ENCODE assay signal across 8 cellular contexts in genomic region chr4:70651864-70652506, GRCh38. TPM values are rescaled to one million over a fixed set of nuclear protein-coding genes. Genes with fewer than 3 reads are reported as not detected.
DNase-seq lines count a peak whose midpoint lies in the region; ATAC-seq and TF ChIP-seq lines count a peak whose summit lies in the region.

No MANE protein-coding gene starts in this region.

- no peak for DNase-seq in CD8-positive, alpha-beta T cell
- DNase-seq in NB4 (ENCODE audit: low read depth) (peak; percentile 45), iPS DF 19.7 (ENCODE audit: low read depth, low spot score) (peak; percentile 15), GDM1 (lab: John Stamatoyannopoulos, UW) (no peak)
- DNase-seq in activated CD8-positive, alpha-beta T cell treated with anti-CD3 and anti-CD28 coated beads, Interleukin-2, amount 10 ng/mL, durations not matched to agents 7 days and 5 days = no peak
- no peak for DNase-seq in stimulated activated naive B cell treated with anti-CD40 and anti-IgM and Interleukin-4, amounts not matched to agents 10 μg/mL and 1 μg/mL and 100 μg/mL, for 72 hours

- H3K4me3 Mint-ChIP-seq in CD8-positive, alpha-beta T cell = no peak overlapping the region
- H3K4me3 Mint-ChIP-seq in activated CD8-positive, alpha-beta T cell treated with anti-CD3 and anti-CD28 coated beads, Interleukin-2, amount 10 ng/mL, durations not matched to agents 7 days and 5 days = no peak overlapping the region
- no peak overlapping the region for H3K4me3 Mint-ChIP-seq in stimulated activated naive B cell treated with anti-CD40 and anti-IgM and Interleukin-4, amounts not matched to agents 10 μg/mL and 1 μg/mL and 100 μg/mL, for 72 hours

- H3K4me1 ChIP-seq in CD8-positive, alpha-beta T cell (ENCODE audit: insufficient read depth, low read length) = no peaks in the 10 kb centered on the region

- TF ChIP-seq CTCF in CD8-positive, alpha-beta T cell (IDR thresholded peaks at IDR 0.05) = peak; percentile 68
- TF ChIP-seq CTCF in NB4 (IDR thresholded peaks at IDR 0.05; ENCODE audit: low read depth, low read length) = no peak

- no peaks in the 10 kb centered on the region for H3K9me3 ChIP-seq in CD8-positive, alpha-beta T cell (ENCODE audit: low read length)

- H3K9me3 Mint-ChIP-seq in CD8-positive, alpha-beta T cell = no peaks in the 10 kb centered on the region
- no peaks in the 10 kb centered on the region for H3K9me3 Mint-ChIP-seq in activated CD8-positive, alpha-beta T cell treated with anti-CD3 and anti-CD28 coated beads, Interleukin-2, amount 10 ng/mL, durations not matched to agents 7 days and 5 days (ENCODE audit: insufficient read depth)
- no peaks in the 10 kb centered on the region for H3K9me3 Mint-ChIP-seq in stimulated activated naive B cell treated with anti-CD40 and anti-IgM and Interleukin-4, amounts not matched to agents 10 μg/mL and 1 μg/mL and 100 μg/mL, for 72 hours

- H3K27me3 ChIP-seq in CD8-positive, alpha-beta T cell (ENCODE audit: insufficient read depth, low read length) = no peaks in the 10 kb centered on the region

- intact Hi-C loops in CD8-positive, alpha-beta T cell (cut with DNase I, micrococcal nuclease) = loop anchor here (1.0 to 10.0 kb wide), 12 partner anchors 35 to 1060 kb away; partner anchors contain the start of gene UTP3 (in 1 of the 2)

- no peak overlapping the region for H3K27ac Mint-ChIP-seq in CD8-positive, alpha-beta T cell
- no peak overlapping the region for H3K27ac Mint-ChIP-seq in activated CD8-positive, alpha-beta T cell treated with anti-CD3 and anti-CD28 coated beads, Interleukin-2, amount 10 ng/mL, durations not matched to agents 7 days and 5 days
- H3K27ac Mint-ChIP-seq in stimulated activated naive B cell treated with anti-CD40 and anti-IgM and Interleukin-4, amounts not matched to agents 10 μg/mL and 1 μg/mL and 100 μg/mL, for 72 hours = no peak overlapping the region

- POLR2A ChIA-PET in CD8-positive, alpha-beta T cell (lab: Charles Lee) = no interaction called here
- POLR2A ChIA-PET in activated CD8-positive, alpha-beta T cell treated with anti-CD3 and anti-CD28 coated beads, Interleukin-2, amount 10 ng/mL, durations not matched to agents 7 days and 5 days (lab: Charles Lee) = no interaction called here

- no peak for ATAC-seq in CD8-positive, alpha-beta T cell
- ATAC-seq in GM19043 (IDR thresholded peaks at IDR 0.05; ENCODE audit: low read depth, unreplicated experiment) (peak; percentile 46), GM21515 (IDR thresholded peaks at IDR 0.05; ENCODE audit: unreplicated experiment) (no peak)
- ATAC-seq in activated CD8-positive, alpha-beta T cell treated with anti-CD3 and anti-CD28 coated beads, Interleukin-2, amount 10 ng/mL, durations not matched to agents 7 days and 5 days = peak; percentile 55
- peak; percentile 50 to 61 for ATAC-seq in stimulated activated naive B cell treated with anti-CD40 and anti-IgM and Interleukin-4, amounts not matched to agents 10 μg/mL and 1 μg/mL and 100 μg/mL, for 72 hours (replicated peaks)

- no peaks in the 10 kb centered on the region for H3K36me3 Mint-ChIP-seq in CD8-positive, alpha-beta T cell
- H3K36me3 Mint-ChIP-seq in activated CD8-positive, alpha-beta T cell treated with anti-CD3 and anti-CD28 coated beads, Interleukin-2, amount 10 ng/mL, durations not matched to agents 7 days and 5 days (ENCODE audit: low read depth) = no peaks in the 10 kb centered on the region
- peaks cover 0 to 2% of the 10 kb centered on the region in 2 donors for H3K36me3 Mint-ChIP-seq in stimulated activated naive B cell treated with anti-CD40 and anti-IgM and Interleukin-4, amounts not matched to agents 10 μg/mL and 1 μg/mL and 100 μg/mL, for 72 hours

- H3K4me3 ChIP-seq in CD8-positive, alpha-beta T cell (ENCODE audit: low read depth, low read length) = no peak overlapping the region
- H3K4me3 ChIP-seq in NB4 (ENCODE audit: low read depth, low read length) = no peak overlapping the region

- no peak overlapping the region for H3K27ac ChIP-seq in CD8-positive, alpha-beta T cell (ENCODE audit: low read depth, low read length)

- CTCF ChIA-PET in CD8-positive, alpha-beta T cell (lab: Charles Lee) = interaction anchor here (0.6 to 1.6 kb wide), 31 partner anchors 8 to 1064 kb away, joined by 3 to 19 read pairs (median 4); partner anchors contain the start of genes ENAM, RUFY3 and UTP3
- CTCF ChIA-PET in activated CD8-positive, alpha-beta T cell treated with anti-CD3 and anti-CD28 coated beads, Interleukin-2, amount 10 ng/mL, durations not matched to agents 7 days and 5 days (lab: Charles Lee) = interaction anchor here (0.6 to 2.0 kb wide), 50 partner anchors 8 to 1061 kb away, joined by 3 to 22 read pairs (median 4); partner anchors contain the start of genes ENAM, JCHAIN, MOB1B and RUFY3

- H3K36me3 ChIP-seq in CD8-positive, alpha-beta T cell (ENCODE audit: insufficient read depth, low read length) = no peaks in the 10 kb centered on the region

- no peak for TF ChIP-seq POLR2A in NB4 (IDR thresholded peaks at IDR 0.05; ENCODE audit: extremely low read depth, insufficient read length)

- H3K4me1 Mint-ChIP-seq in CD8-positive, alpha-beta T cell (ENCODE audit: low read depth) = peaks cover 6% of the 10 kb centered on the region
- peaks cover 8% of the 10 kb centered on the region for H3K4me1 Mint-ChIP-seq in activated CD8-positive, alpha-beta T cell treated with anti-CD3 and anti-CD28 coated beads, Interleukin-2, amount 10 ng/mL, durations not matched to agents 7 days and 5 days (ENCODE audit: low read depth)
- peaks cover 13 to 25% of the 10 kb centered on the region in 2 donors for H3K4me1 Mint-ChIP-seq in stimulated activated naive B cell treated with anti-CD40 and anti-IgM and Interleukin-4, amounts not matched to agents 10 μg/mL and 1 μg/mL and 100 μg/mL, for 72 hours

- H3K27me3 Mint-ChIP-seq in CD8-positive, alpha-beta T cell (ENCODE audit: low read depth) = no peaks in the 10 kb centered on the region
- H3K27me3 Mint-ChIP-seq in activated CD8-positive, alpha-beta T cell treated with anti-CD3 and anti-CD28 coated beads, Interleukin-2, amount 10 ng/mL, durations not matched to agents 7 days and 5 days (ENCODE audit: low read depth) = peaks cover 7% of the 10 kb centered on the region
- H3K27me3 Mint-ChIP-seq in stimulated activated naive B cell treated with anti-CD40 and anti-IgM and Interleukin-4, amounts not matched to agents 10 μg/mL and 1 μg/mL and 100 μg/mL, for 72 hours = no peaks in the 10 kb centered on the region

RNA-seq across cellular contexts. Expression of gene JCHAIN, which starts 14.3 kb away (rescaled TPM):
- total RNA-seq in CD8-positive, alpha-beta T cell = 1 to 10 TPM in 1 of 2 experiments, under 1 TPM in 1; 0.38 to 1.3 TPM
- not detected for total RNA-seq in activated CD8-positive, alpha-beta T cell treated with anti-CD3 and anti-CD28 coated beads, Interleukin-2, amount 10 ng/mL, durations not matched to agents 7 days and 5 days

RNA-seq across cellular contexts. Expression of gene ENAM, which starts 23.4 kb away (rescaled TPM):
- not detected for total RNA-seq in CD8-positive, alpha-beta T cell
- total RNA-seq in activated CD8-positive, alpha-beta T cell treated with anti-CD3 and anti-CD28 coated beads, Interleukin-2, amount 10 ng/mL, durations not matched to agents 7 days and 5 days = not detected

RNA-seq across cellular contexts. Expression of gene UTP3, which starts 36.3 kb away (rescaled TPM):
- total RNA-seq in CD8-positive, alpha-beta T cell = 10 to 100 TPM; 21.6 to 23.1 TPM
- 10 to 100 TPM; 38.7 to 39.2 TPM for total RNA-seq in activated CD8-positive, alpha-beta T cell treated with anti-CD3 and anti-CD28 coated beads, Interleukin-2, amount 10 ng/mL, durations not matched to agents 7 days and 5 days

RNA-seq across cellular contexts. Expression of gene AMBN, which starts 59.9 kb away (rescaled TPM):
- total RNA-seq in CD8-positive, alpha-beta T cell = not detected
- not detected for total RNA-seq in activated CD8-positive, alpha-beta T cell treated with anti-CD3 and anti-CD28 coated beads, Interleukin-2, amount 10 ng/mL, durations not matched to agents 7 days and 5 days

Comparison
In these comparisons a context has a peak if more than half of its experiments do, and no peak if none do; other contexts are left out.
1. ATAC-seq: peak in GM19043 (single experiment), activated CD8-positive, alpha-beta T cell treated with anti-CD3 and anti-CD28 coated beads, Interleukin-2, amount 10 ng/mL, durations not matched to agents 7 days and 5 days (single experiment) and stimulated activated naive B cell treated with anti-CD40 and anti-IgM and Interleukin-4, amounts not matched to agents 10 μg/mL and 1 μg/mL and 100 μg/mL, for 72 hours (2 of 2); none in CD8-positive, alpha-beta T cell (single experiment) and GM21515 (single experiment).
2. DNase-seq: peak in NB4 (single experiment) and iPS DF 19.7 (single experiment); none in CD8-positive, alpha-beta T cell (0 of 7), activated CD8-positive, alpha-beta T cell treated with anti-CD3 and anti-CD28 coated beads, Interleukin-2, amount 10 ng/mL, durations not matched to agents 7 days and 5 days (single experiment), stimulated activated naive B cell treated with anti-CD40 and anti-IgM and Interleukin-4, amounts not matched to agents 10 μg/mL and 1 μg/mL and 100 μg/mL, for 72 hours (single experiment) and GDM1 (single experiment).